Comparison of ENCODE assay signal across 1 cellular context in genomic region chr16:85567101-85567866, GRCh38.
TF ChIP-seq lines count a peak whose summit lies in the region.

No MANE protein-coding gene starts in this region.

TF ChIP-seq in K562, 482 proteins besides CTCF, POLR2A, EP300 and RAD21 (continued from another document):
- TF ChIP-seq, protein P1, sequence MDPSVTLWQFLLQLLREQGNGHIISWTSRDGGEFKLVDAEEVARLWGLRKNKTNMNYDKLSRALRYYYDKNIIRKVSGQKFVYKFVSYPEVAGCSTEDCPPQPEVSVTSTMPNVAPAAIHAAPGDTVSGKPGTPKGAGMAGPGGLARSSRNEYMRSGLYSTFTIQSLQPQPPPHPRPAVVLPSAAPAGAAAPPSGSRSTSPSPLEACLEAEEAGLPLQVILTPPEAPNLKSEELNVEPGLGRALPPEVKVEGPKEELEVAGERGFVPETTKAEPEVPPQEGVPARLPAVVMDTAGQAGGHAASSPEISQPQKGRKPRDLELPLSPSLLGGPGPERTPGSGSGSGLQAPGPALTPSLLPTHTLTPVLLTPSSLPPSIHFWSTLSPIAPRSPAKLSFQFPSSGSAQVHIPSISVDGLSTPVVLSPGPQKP (CRISPR knock-in tag; IDR thresholded peaks at IDR 0.05) = no peak
- TF ChIP-seq, protein P2, sequence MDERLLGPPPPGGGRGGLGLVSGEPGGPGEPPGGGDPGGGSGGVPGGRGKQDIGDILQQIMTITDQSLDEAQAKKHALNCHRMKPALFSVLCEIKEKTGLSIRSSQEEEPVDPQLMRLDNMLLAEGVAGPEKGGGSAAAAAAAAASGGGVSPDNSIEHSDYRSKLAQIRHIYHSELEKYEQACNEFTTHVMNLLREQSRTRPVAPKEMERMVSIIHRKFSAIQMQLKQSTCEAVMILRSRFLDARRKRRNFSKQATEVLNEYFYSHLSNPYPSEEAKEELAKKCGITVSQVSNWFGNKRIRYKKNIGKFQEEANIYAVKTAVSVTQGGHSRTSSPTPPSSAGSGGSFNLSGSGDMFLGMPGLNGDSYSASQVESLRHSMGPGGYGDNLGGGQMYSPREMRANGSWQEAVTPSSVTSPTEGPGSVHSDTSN (CRISPR knock-in tag; IDR thresholded peaks at IDR 0.05; ENCODE audit: low read depth) = no peak
- TF ChIP-seq, protein P2 (tag; conservative IDR thresholded peaks at IDR 0.05; ENCODE audit: low read depth) = 0 out of 2 replicates have a peak, but pooled peaks have one; percentile 13
- TF ChIP-seq, protein P3, sequence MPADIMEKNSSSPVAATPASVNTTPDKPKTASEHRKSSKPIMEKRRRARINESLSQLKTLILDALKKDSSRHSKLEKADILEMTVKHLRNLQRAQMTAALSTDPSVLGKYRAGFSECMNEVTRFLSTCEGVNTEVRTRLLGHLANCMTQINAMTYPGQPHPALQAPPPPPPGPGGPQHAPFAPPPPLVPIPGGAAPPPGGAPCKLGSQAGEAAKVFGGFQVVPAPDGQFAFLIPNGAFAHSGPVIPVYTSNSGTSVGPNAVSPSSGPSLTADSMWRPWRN (IDR thresholded peaks at IDR 0.05; ENCODE audit: low read depth) = peak; percentile 23; the same call in 1 of the 2 replicates
- TF ChIP-seq POLR2B (IDR thresholded peaks at IDR 0.05; ENCODE audit: low read depth, partially characterized antibody) = no peak
